ENCODE assay signal across 8 cellular contexts in the genomic region with DNA sequence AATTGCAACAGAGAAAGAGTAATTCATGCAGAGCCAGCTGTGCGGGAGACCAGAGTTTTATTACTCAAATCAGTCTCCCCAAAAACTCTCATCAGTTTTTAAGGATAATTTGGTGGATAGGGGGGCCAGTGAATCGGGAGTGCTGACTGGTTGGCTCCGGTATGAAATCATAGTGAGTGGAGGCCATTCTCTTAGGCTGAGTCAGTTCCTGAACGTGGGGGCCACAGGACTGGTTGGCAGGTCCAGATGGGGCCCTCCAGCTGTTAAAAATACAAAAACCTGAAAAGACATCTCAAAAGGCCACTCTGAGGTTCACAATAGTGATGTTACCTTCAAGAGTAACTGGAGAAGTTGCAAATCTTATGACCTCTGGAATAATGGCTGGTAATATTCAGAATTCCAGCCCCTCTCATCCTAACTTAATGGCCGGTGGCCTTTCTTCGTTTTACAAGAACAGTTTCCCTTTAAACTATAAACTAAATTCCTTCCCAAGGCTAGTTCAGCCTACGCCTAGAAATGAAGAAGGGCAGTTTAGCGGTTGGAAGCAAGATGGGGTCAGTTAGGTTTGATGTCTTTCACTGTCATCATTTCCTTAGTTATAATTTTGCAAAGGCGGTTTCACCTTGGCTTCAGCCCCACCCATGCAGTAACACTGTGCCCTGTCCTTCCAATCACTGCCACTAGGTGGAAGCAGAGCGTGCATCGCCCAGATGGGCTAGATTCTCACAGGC.
A peak's percentile ranks its signal among the peaks of the same experiment; 100 is the strongest.
DNase-seq lines count a peak whose midpoint lies in the region; ATAC-seq lines count a peak whose summit lies in the region.

No MANE protein-coding gene starts in this region.

- DNase-seq in AML-193 (lab: John Stamatoyannopoulos, UW) (peak; percentile 75 to 81), NCI-H226 (peak; percentile 62), kidney tubule cell (ENCODE audit: low spot score) (peak; percentile 79)
- DNase-seq in activated CD4-positive, CD25-positive, alpha-beta regulatory T cell treated with anti-CD3 and anti-CD28 coated beads, Interleukin-2, amount 50 U/mL, for 72 hours: peak; percentile 90
- DNase-seq in central memory CD4-positive, alpha-beta T cell: peak; percentile 78
- peak; percentile 93 for DNase-seq in stimulated activated CD4-positive, alpha-beta T cell treated with anti-CD3 and anti-CD28 coated beads, Interleukin-2, amount 100 ng/mL, for 48 hours

- peak; percentile 34 for ATAC-seq in GM21825 (IDR thresholded peaks at IDR 0.05; ENCODE audit: unreplicated experiment)
- no peak for ATAC-seq in HG03280 (IDR thresholded peaks at IDR 0.05; ENCODE audit: unreplicated experiment)
